Comparison of ENCODE assay signal across 14 cellular contexts in the genomic region with DNA sequence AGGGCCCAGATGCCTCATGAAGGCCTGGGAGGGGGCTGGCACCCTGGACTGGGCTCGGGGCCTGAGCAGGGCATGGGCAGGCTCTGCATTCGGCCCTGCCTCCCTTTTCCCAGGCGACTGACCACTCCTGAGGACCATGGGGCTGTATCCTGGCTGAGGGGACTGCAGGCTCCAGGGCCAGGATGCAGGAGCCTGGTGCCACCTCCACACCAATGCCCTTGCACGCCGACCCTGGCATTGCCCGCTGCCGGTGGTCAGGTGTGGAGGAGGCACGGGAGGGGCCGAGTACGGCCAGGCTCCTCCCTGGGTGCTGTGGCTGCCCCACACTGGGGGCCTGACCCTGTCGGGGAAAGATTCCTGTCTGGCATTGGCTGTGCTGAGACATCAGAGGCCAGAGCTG.
DNase-seq lines count a peak whose midpoint lies in the region; ATAC-seq, FAIRE-seq and TF ChIP-seq lines count a peak whose summit lies in the region.
"Had no signal": no experiment of that assay in that cellular context is flagged by ENCODE, and none has a peak within 500 bp of the region (broad histone marks: within the 10 kb centered on the region; RNA-seq: fewer than 3 reads in every experiment).

No MANE protein-coding gene starts in this region.

- no peaks in the 10 kb centered on the region for H3K79me2 ChIP-seq in OCI-LY3 (ENCODE audit: low read length)
- no peaks in the 10 kb centered on the region for H3K79me2 ChIP-seq in HepG2 (ENCODE audit: insufficient read depth, low read length)

- POLR2A ChIA-PET in HepG2 (lab: Yijun Ruan, JAX) = interaction anchor here (0.9 kb wide), 1 partner anchor 10 kb away, joined by 3 read pairs; no protein-coding TSS in a partner anchor

- FAIRE-seq in HepG2 (lab: Jason Lieb, UNC) = no peak
- FAIRE-seq: A204.1, GM19239 had no signal

- no peak for TF ChIP-seq POLR2A in HepG2 (IDR thresholded peaks at IDR 0.05; ENCODE audit: insufficient read depth in 1 of 2, low read depth in 2 of 2, low read length in 2 of 2)

- H3K27ac ChIP-seq in left ventricle myocardium inferior (replicated peaks) (no peak overlapping the region), OCI-LY3 (ENCODE audit: low read length) (no peak overlapping the region), HepG2 (ENCODE audit: extremely low read length, insufficient read depth, low read length) (no peak overlapping the region), tibial artery (no peak overlapping the region)

- in situ Hi-C loops in HepG2 (cut with HindIII; ENCODE audit: extremely low pct_ligation_motif_present, low pct_unique_long_range_greater_than_20kb) = no loop called here

- H3K4me1 ChIP-seq in left ventricle myocardium inferior (peaks cover 22% of the 10 kb centered on the region), OCI-LY3 (ENCODE audit: low read length) (peaks cover 23% of the 10 kb centered on the region), HepG2 (ENCODE audit: insufficient read depth, low read length) (peaks cover 90% of the 10 kb centered on the region), tibial artery (peaks cover 0 to 14% (median 6%) of the 10 kb centered on the region in 4 donors)
- H3K4me1 ChIP-seq: Caco-2, HAP-1 had no signal

- TF ChIP-seq EP300 in HepG2 (IDR thresholded peaks at IDR 0.05; ENCODE audit: low read depth in 2 of 2, low read length in 2 of 2) (no peak), HepG2 (CRISPR knock-in tag; IDR thresholded peaks at IDR 0.05; ENCODE audit: borderline replicate concordance) (no peak)

- peak; percentile 14 for DNase-seq in left ventricle myocardium inferior
- DNase-seq in left cardiac atrium = no peak
- no peak for DNase-seq in HepG2 (ENCODE audit: low spot score)
- DNase-seq in UCSD-AML1 (lab: John Stamatoyannopoulos, UW; ENCODE audit: unreplicated experiment) = no peak
- DNase-seq in globus pallidus (ENCODE audit: low spot score) = no peak
- no peak for DNase-seq in tibial artery
- DNase-seq: Caco-2, DND-41, GF-D8, GOT3 had no signal

- no CpG with 5 or more reads among the region's 11 CpGs for WGBS in HepG2 (ENCODE audit: low lambda C conversion rate)

- BruUV-seq in HepG2 (replicated peaks; lab: Mats Ljungman, UMichigan) = no TSS peak

- TF ChIP-seq CTCF in left ventricle myocardium inferior (IDR thresholded peaks at IDR 0.05; ENCODE audit: borderline replicate concordance) (no peak), OCI-LY3 (IDR thresholded peaks at IDR 0.05; ENCODE audit: low read depth, low read length) (no peak), HepG2 (CRISPR knock-in tag; IDR thresholded peaks at IDR 0.05) (no peak), tibial artery (IDR thresholded peaks at IDR 0.05) (no peak)

- no peak overlapping the region for H3K4me3 ChIP-seq in left ventricle myocardium inferior
- H3K4me3 ChIP-seq in OCI-LY3 (ENCODE audit: low read length) = no peak overlapping the region
- H3K4me3 ChIP-seq in HepG2 (replicated peaks in 1 of 3; ENCODE audit: insufficient read depth in 1 of 3, low read depth in 2 of 3, low read length in 3 of 3) = no peak overlapping the region
- no peak overlapping the region for H3K4me3 ChIP-seq in tibial artery
- H3K4me3 ChIP-seq: HAP-1 had no signal

- intact Hi-C loops in left ventricle myocardium inferior (cut with micrococcal nuclease) (no loop called here), left cardiac atrium (cut with DNase I) (no loop called here), HepG2 (cut with micrococcal nuclease; ENCODE audit: unreplicated experiment) (no loop called here), tibial artery (cut with DNase I; ENCODE audit: low total_unique reads) (no loop called here)

- H3K27me3 ChIP-seq in left ventricle myocardium inferior (ENCODE audit: low read depth) = no peaks in the 10 kb centered on the region
- peaks cover 3% of the 10 kb centered on the region; the same call in 1 of the 2 replicates for H3K27me3 ChIP-seq in OCI-LY3 (ENCODE audit: low read depth, low read length)
- peaks cover under 1 to 12% of the 10 kb centered on the region in 2 experiments; a peak in 3 of 5 replicates for H3K27me3 ChIP-seq in HepG2 (ENCODE audit: control insufficient read depth in 1 of 2, insufficient read depth in 2 of 2, low read length in 2 of 2)
- peaks cover 0 to 4% of the 10 kb centered on the region in 2 donors for H3K27me3 ChIP-seq in tibial artery

- CTCF ChIA-PET in HepG2 (lab: Yijun Ruan, JAX; ENCODE audit: low intra/inter-chr PET ratio, low total read pairs) = no interaction called here

- no peaks in the 10 kb centered on the region for H4K20me1 ChIP-seq in OCI-LY3 (ENCODE audit: insufficient read depth, low read length)
- H4K20me1 ChIP-seq in HepG2 (ENCODE audit: insufficient read depth, low read length) = no peaks in the 10 kb centered on the region

- H3K4me2 ChIP-seq in OCI-LY3 (ENCODE audit: low read length) (peak overlapping the region; percentile 46), HepG2 (ENCODE audit: low read depth, low read length) (no peak overlapping the region)

- H3K9ac ChIP-seq in OCI-LY3 (ENCODE audit: low read length) (no peak overlapping the region), HepG2 (ENCODE audit: insufficient read depth, low read depth, low read length) (no peak overlapping the region)

- H2AFZ ChIP-seq in OCI-LY3 (ENCODE audit: low read depth, low read length) (no peak overlapping the region), HepG2 (ENCODE audit: low read length) (no peak overlapping the region)

- H3K36me3 ChIP-seq in left ventricle myocardium inferior (no peaks in the 10 kb centered on the region), OCI-LY3 (replicated peaks; ENCODE audit: low read depth, low read length) (peaks cover 3% of the 10 kb centered on the region), HepG2 (replicated peaks in 1 of 2; ENCODE audit: control insufficient read depth in 1 of 2, insufficient read depth in 2 of 2, low read length in 2 of 2) (no peaks in the 10 kb centered on the region), tibial artery (no peaks in the 10 kb centered on the region)
- H3K36me3 ChIP-seq: HAP-1 had no signal

- no peak for TF ChIP-seq RAD21 in HepG2 (CRISPR knock-in tag; IDR thresholded peaks at IDR 0.05)

- H3K9me3 ChIP-seq in left ventricle myocardium inferior (replicated peaks) = peaks cover 12% of the 10 kb centered on the region
- no peaks in the 10 kb centered on the region for H3K9me3 ChIP-seq in OCI-LY3 (ENCODE audit: insufficient read depth, low read length)
- H3K9me3 ChIP-seq in HepG2 (ENCODE audit: low read length) = peaks cover 5% of the 10 kb centered on the region; the same call in 1 of the 2 replicates
- H3K9me3 ChIP-seq in tibial artery = peaks cover 0 to 10% (median 0%) of the 10 kb centered on the region in 3 donors
- H3K9me3 ChIP-seq: HAP-1 had no signal

- ATAC-seq in left cardiac atrium (no peak), HepG2 (no peak)

TF ChIP-seq in HepG2, 621 proteins besides CTCF, POLR2A, EP300 and RAD21 (continues in another document):
- TF ChIP-seq THAP7 (CRISPR knock-in tag; IDR thresholded peaks at IDR 0.05) (no peak), DRAP1 (CRISPR knock-in tag; IDR thresholded peaks at IDR 0.05) (no peak), NFE2L1 (CRISPR knock-in tag; IDR thresholded peaks at IDR 0.05; ENCODE audit: borderline replicate concordance) (no peak), ZNF274 (CRISPR knock-in tag; IDR thresholded peaks at IDR 0.05) (0 out of 2 replicates have a peak, but pooled peaks have one; percentile 22), NFATC3 (CRISPR knock-in tag; IDR thresholded peaks at IDR 0.05) (no peak), HNRNPL (IDR thresholded peaks at IDR 0.05; ENCODE audit: low read depth, low read length) (peak; percentile 86; the same call in 1 of the 2 replicates)
- TF ChIP-seq, protein P1, sequence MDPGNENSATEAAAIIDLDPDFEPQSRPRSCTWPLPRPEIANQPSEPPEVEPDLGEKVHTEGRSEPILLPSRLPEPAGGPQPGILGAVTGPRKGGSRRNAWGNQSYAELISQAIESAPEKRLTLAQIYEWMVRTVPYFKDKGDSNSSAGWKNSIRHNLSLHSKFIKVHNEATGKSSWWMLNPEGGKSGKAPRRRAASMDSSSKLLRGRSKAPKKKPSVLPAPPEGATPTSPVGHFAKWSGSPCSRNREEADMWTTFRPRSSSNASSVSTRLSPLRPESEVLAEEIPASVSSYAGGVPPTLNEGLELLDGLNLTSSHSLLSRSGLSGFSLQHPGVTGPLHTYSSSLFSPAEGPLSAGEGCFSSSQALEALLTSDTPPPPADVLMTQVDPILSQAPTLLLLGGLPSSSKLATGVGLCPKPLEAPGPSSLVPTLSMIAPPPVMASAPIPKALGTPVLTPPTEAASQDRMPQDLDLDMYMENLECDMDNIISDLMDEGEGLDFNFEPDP (CRISPR knock-in tag; conservative IDR thresholded peaks at IDR 0.05) = no peak
